Comparison of ENCODE assay signal across 16 cellular contexts in genomic region chr11:32069361-32070058, GRCh38. TPM values are rescaled to one million over a fixed set of nuclear protein-coding genes. Genes with fewer than 3 reads are reported as not detected.
A peak's percentile ranks its signal among the peaks of the same experiment; 100 is the strongest.
DNase-seq lines count a peak whose midpoint lies in the region; ATAC-seq and TF ChIP-seq lines count a peak whose summit lies in the region.
"Had no signal": no experiment of that assay in that cellular context is flagged by ENCODE, and none has a peak within 500 bp of the region (broad histone marks: within the 10 kb centered on the region; RNA-seq: fewer than 3 reads in every experiment).

No MANE protein-coding gene starts in this region.

- H3K4me3 Mint-ChIP-seq in activated T-cell treated with anti-CD3 and anti-CD28 coated beads, Interleukin-2, amount 50 U/mL, for 72 hours = no peak overlapping the region
- H3K4me3 Mint-ChIP-seq in activated CD4-positive, alpha-beta memory T cell treated with anti-CD3 and anti-CD28 coated beads for 36 hours = no peak overlapping the region
- H3K4me3 Mint-ChIP-seq: activated B cell treated with CpG ODN at 0.5 μM for 24 hours; B cell; stimulated activated naive CD8-positive, alpha-beta T cell treated with anti-CD3 and anti-CD28 coated beads, Interleukin-15, Interleukin-2, amounts not matched to agents 100 ng/mL and 50 ng/mL, for 24 hours had no signal

- CTCF ChIA-PET in activated CD4-positive, alpha-beta memory T cell treated with anti-CD3 and anti-CD28 coated beads for 36 hours (lab: Charles Lee) = no interaction called here

- H3K27ac Mint-ChIP-seq in activated T-cell treated with anti-CD3 and anti-CD28 coated beads, Interleukin-2, amount 50 U/mL, for 72 hours = no peak overlapping the region
- H3K27ac Mint-ChIP-seq in activated CD4-positive, alpha-beta memory T cell treated with anti-CD3 and anti-CD28 coated beads for 36 hours = no peak overlapping the region
- H3K27ac Mint-ChIP-seq: activated B cell treated with CpG ODN at 0.5 μM for 24 hours; B cell; stimulated activated naive CD8-positive, alpha-beta T cell treated with anti-CD3 and anti-CD28 coated beads, Interleukin-15, Interleukin-2, amounts not matched to agents 100 ng/mL and 50 ng/mL, for 24 hours had no signal

- no peaks in the 10 kb centered on the region for H3K9me3 Mint-ChIP-seq in activated T-cell treated with anti-CD3 and anti-CD28 coated beads, Interleukin-2, amount 50 U/mL, for 72 hours
- H3K9me3 Mint-ChIP-seq in activated CD4-positive, alpha-beta memory T cell treated with anti-CD3 and anti-CD28 coated beads for 36 hours = no peaks in the 10 kb centered on the region
- H3K9me3 Mint-ChIP-seq: activated B cell treated with CpG ODN at 0.5 μM for 24 hours; stimulated activated naive CD8-positive, alpha-beta T cell treated with anti-CD3 and anti-CD28 coated beads, Interleukin-15, Interleukin-2, amounts not matched to agents 100 ng/mL and 50 ng/mL, for 24 hours had no signal

- intact Hi-C loops in activated CD4-positive, alpha-beta memory T cell treated with anti-CD3 and anti-CD28 coated beads for 36 hours (cut with micrococcal nuclease) = no loop called here

- peak; percentile 70 for ATAC-seq in GM18519 (IDR thresholded peaks at IDR 0.05; ENCODE audit: low FRiP score, unreplicated experiment)
- ATAC-seq in GM21381 (IDR thresholded peaks at IDR 0.05; ENCODE audit: unreplicated experiment) = peak; percentile 65
- peak; percentile 58 for ATAC-seq in HG03045 (IDR thresholded peaks at IDR 0.05; ENCODE audit: unreplicated experiment)
- ATAC-seq in activated T-cell treated with anti-CD3 and anti-CD28 coated beads, Interleukin-2, amount 50 U/mL, for 72 hours (replicated peaks in 1 of 2) = no peak

- H3K36me3 Mint-ChIP-seq in activated T-cell treated with anti-CD3 and anti-CD28 coated beads, Interleukin-2, amount 50 U/mL, for 72 hours (ENCODE audit: insufficient read depth in 2 of 2) = no peaks in the 10 kb centered on the region
- no peaks in the 10 kb centered on the region for H3K36me3 Mint-ChIP-seq in activated CD4-positive, alpha-beta memory T cell treated with anti-CD3 and anti-CD28 coated beads for 36 hours

- no peaks in the 10 kb centered on the region for H3K4me1 Mint-ChIP-seq in activated T-cell treated with anti-CD3 and anti-CD28 coated beads, Interleukin-2, amount 50 U/mL, for 72 hours (ENCODE audit: low read depth)
- no peaks in the 10 kb centered on the region for H3K4me1 Mint-ChIP-seq in activated CD4-positive, alpha-beta memory T cell treated with anti-CD3 and anti-CD28 coated beads for 36 hours (ENCODE audit: low read depth)
- H3K4me1 Mint-ChIP-seq: activated B cell treated with CpG ODN at 0.5 μM for 24 hours, B cell had no signal

- POLR2A ChIA-PET in activated CD4-positive, alpha-beta memory T cell treated with anti-CD3 and anti-CD28 coated beads for 36 hours (lab: Charles Lee) = no interaction called here

- TF ChIP-seq POLR2A in erythroblast (IDR thresholded peaks at IDR 0.05; ENCODE audit: low read length) = no peak

- peaks cover 57% of the 10 kb centered on the region for H3K27me3 Mint-ChIP-seq in activated T-cell treated with anti-CD3 and anti-CD28 coated beads, Interleukin-2, amount 50 U/mL, for 72 hours (ENCODE audit: low read depth)
- H3K27me3 Mint-ChIP-seq in activated CD4-positive, alpha-beta memory T cell treated with anti-CD3 and anti-CD28 coated beads for 36 hours = peaks cover 39% of the 10 kb centered on the region

- peak; percentile 27 for DNase-seq in RPMI8226
- no peak for DNase-seq in erythroblast (lab: John Stamatoyannopoulos, UW)
- no peak for DNase-seq in COLO829 (ENCODE audit: low spot score)
- no peak for DNase-seq in activated T-cell treated with anti-CD3 and anti-CD28 coated beads, Interleukin-2, amount 50 U/mL, for 72 hours
- no peak for DNase-seq in activated CD4-positive, alpha-beta memory T cell treated with anti-CD3 and anti-CD28 coated beads for 36 hours
- DNase-seq: activated B cell treated with CpG ODN at 0.5 μM for 24 hours, activated T-cell treated with anti-CD3 and anti-CD28 coated beads for 4 hours, colonic mucosa, HCEC 1CT, mammary epithelial cell, NCI-H2081 treated with DMSO at 0.1 percent for 48 hours had no signal

RNA-seq across cellular contexts. Expression of gene RCN1, which starts 21.4 kb away (rescaled TPM):
- 10 to 100 TPM; 28.4 to 35.9 TPM for total RNA-seq in activated T-cell treated with anti-CD3 and anti-CD28 coated beads, Interleukin-2, amount 50 U/mL, for 72 hours
- 10 to 100 TPM; 25.4 to 27.0 TPM for total RNA-seq in activated CD4-positive, alpha-beta memory T cell treated with anti-CD3 and anti-CD28 coated beads for 36 hours

Comparison
In these comparisons a context has a peak if more than half of its experiments do, and no peak if none do; other contexts are left out.
1. ATAC-seq: peak in GM18519 (single experiment), GM21381 (single experiment) and HG03045 (single experiment); none in activated T-cell treated with anti-CD3 and anti-CD28 coated beads, Interleukin-2, amount 50 U/mL, for 72 hours (0 of 2).